ENCODE assay signal across 11 cellular contexts in genomic region chr6:135159531-135159930, GRCh38. TPM values are rescaled to one million over a fixed set of nuclear protein-coding genes. Genes with fewer than 3 reads are reported as not detected.
DNase-seq lines count a peak whose midpoint lies in the region; ATAC-seq lines count a peak whose summit lies in the region.
"Had no signal": no experiment of that assay in that cellular context is flagged by ENCODE, and none has a peak within 500 bp of the region (broad histone marks: within the 10 kb centered on the region; RNA-seq: fewer than 3 reads in every experiment).

No MANE protein-coding gene starts in this region.

- peak; percentile 36 for ATAC-seq in HG02623 (IDR thresholded peaks at IDR 0.05; ENCODE audit: unreplicated experiment)

- peak; percentile 13 for DNase-seq in activated T-cell treated with anti-CD3 and anti-CD28 coated beads for 24 hours (ENCODE audit: low read depth)
- DNase-seq in activated T-cell treated with anti-CD3 and anti-CD28 coated beads for 4 hours, result no peak
- peak; percentile 30 for DNase-seq in UCSD-AML1 (lab: John Stamatoyannopoulos, UW; ENCODE audit: unreplicated experiment)
- peak; percentile 13 for DNase-seq in stimulated activated CD4-positive, alpha-beta T cell treated with anti-CD3 and anti-CD28 coated beads, Interleukin-4, amount 100 ng/mL, for 1 hour
- no peak for DNase-seq in HT-29 (ENCODE audit: low spot score)
- no peak for DNase-seq in DMS153 (lab: John Stamatoyannopoulos, UW)
- DNase-seq in activated effector memory CD4-positive, alpha-beta T cell treated with Interleukin-2 at 50 U/mL for 16 hours, result no peak
- DNase-seq: erythroblast, NCI-H1436 treated with DMSO at 0.1 percent for 48 hours, NCI-H774 had no signal

RNA-seq across cellular contexts. Expression of gene MYB, which starts 21.6 kb away (rescaled TPM):
- 14.5 and 14.7 TPM in 2 replicates for total RNA-seq in HT-29 (2014; rRNA removed; shearing (Covaris generic))

Comparison
In these comparisons a context has a peak if more than half of its experiments do, and no peak if none do; other contexts are left out.
1. DNase-seq: peak in activated T-cell treated with anti-CD3 and anti-CD28 coated beads for 24 hours (single experiment), UCSD-AML1 (single experiment) and stimulated activated CD4-positive, alpha-beta T cell treated with anti-CD3 and anti-CD28 coated beads, Interleukin-4, amount 100 ng/mL, for 1 hour (single experiment); none in activated T-cell treated with anti-CD3 and anti-CD28 coated beads for 4 hours (single experiment), HT-29 (single experiment), DMS153 (single experiment) and activated effector memory CD4-positive, alpha-beta T cell treated with Interleukin-2 at 50 U/mL for 16 hours (single experiment).